In genomic region chr2:16656784-16657391, GRCh38 we compare ENCODE assay signal across 9 cellular contexts. TPM values are rescaled to one million over a fixed set of nuclear protein-coding genes. Genes with fewer than 3 reads are reported as not detected.
DNase-seq lines count a peak whose midpoint lies in the region; ATAC-seq and TF ChIP-seq lines count a peak whose summit lies in the region.
"Had no signal": no experiment of that assay in that cellular context is flagged by ENCODE, and none has a peak within 500 bp of the region (broad histone marks: within the 10 kb centered on the region; RNA-seq: fewer than 3 reads in every experiment).

No MANE protein-coding gene starts in this region.

- peaks cover 0 to 5% (median 2%) of the 10 kb centered on the region in 3 donors for H3K27me3 Mint-ChIP-seq in CD14-positive monocyte (ENCODE audit: low read depth in 3 of 3)
- no peaks in the 10 kb centered on the region for H3K27me3 Mint-ChIP-seq in mesothelial cell of epicardium (ENCODE audit: low read depth)

- H3K27ac ChIP-seq in fibroblast of lung (ENCODE audit: insufficient read depth, low read length), result no peak overlapping the region
- peak overlapping the region; percentile 85 for H3K27ac ChIP-seq in subcutaneous abdominal adipose tissue (ENCODE audit: low read depth, low read length)
- H3K27ac ChIP-seq: VCaP had no signal

- TF ChIP-seq CTCF in CD14-positive monocyte (IDR thresholded peaks at IDR 0.05), result no peak
- TF ChIP-seq CTCF in fibroblast of lung (conservative IDR thresholded peaks at IDR 0.05 in 1 of 2, IDR thresholded peaks at IDR 0.05 in 1 of 2; ENCODE audit: low read depth in 1 of 2, low read length in 2 of 2), result no peak
- TF ChIP-seq CTCF in mesothelial cell of epicardium (IDR thresholded peaks at IDR 0.05; ENCODE audit: unreplicated experiment), result no peak

- peak overlapping the region; percentile 18 for H2AFZ ChIP-seq in fibroblast of lung (ENCODE audit: low read length)

- intact Hi-C loops in CD14-positive monocyte (cut with micrococcal nuclease), result no loop called here

- H3K4me3 Mint-ChIP-seq in CD14-positive monocyte (peak overlapping the region; percentile 57 to 77), mesothelial cell of epicardium (no peak overlapping the region)

- H3K27me3 ChIP-seq in fibroblast of lung (ENCODE audit: control insufficient read depth, insufficient read depth, low read length) (no peaks in the 10 kb centered on the region), subcutaneous abdominal adipose tissue (ENCODE audit: control insufficient read depth in 5 of 5, insufficient read depth in 4 of 5, low read length in 5 of 5) (no peaks in the 10 kb centered on the region)

- H3K4me1 Mint-ChIP-seq in CD14-positive monocyte (peaks cover 98% of the 10 kb centered on the region), mesothelial cell of epicardium (peaks cover 30% of the 10 kb centered on the region)

- DNase-seq in CD14-positive monocyte (ENCODE audit: low spot score) (peak; percentile 74), HK-2 (ENCODE audit: unreplicated experiment) (peak; percentile 50), fibroblast of lung (ENCODE audit: low read depth in 2 of 2) (no peak), SK-N-DZ (ENCODE audit: low spot score) (no peak), epidermal melanocyte (ENCODE audit: insufficient read length, low spot score) (no peak), mesothelial cell of epicardium (ENCODE audit: low spot score in 2 of 2, unreplicated experiment in 2 of 2) (no peak)

- peak overlapping the region; percentile 95 to 99 (median 99) for H3K27ac Mint-ChIP-seq in CD14-positive monocyte
- no peak overlapping the region for H3K27ac Mint-ChIP-seq in mesothelial cell of epicardium

- H3K4me3 ChIP-seq in fibroblast of lung (replicated peaks in 1 of 4; ENCODE audit: control extremely low read depth in 1 of 4, insufficient read depth in 1 of 4, low read depth in 3 of 4, low read length in 4 of 4) (no peak overlapping the region), subcutaneous abdominal adipose tissue (ENCODE audit: low read depth in 1 of 5, low read length in 5 of 5) (no peak overlapping the region)

- H4K20me1 ChIP-seq in fibroblast of lung (ENCODE audit: control insufficient read depth, extremely low read depth, insufficient read depth, low read length), result no peaks in the 10 kb centered on the region

- H3K4me1 ChIP-seq in fibroblast of lung (ENCODE audit: control insufficient read depth, extremely low read depth, insufficient read depth, low read length) (peaks cover 12% of the 10 kb centered on the region), subcutaneous abdominal adipose tissue (ENCODE audit: control insufficient read depth in 5 of 5, insufficient read depth in 5 of 5, low read length in 5 of 5) (peaks cover 12 to 92% (median 77%) of the 10 kb centered on the region in 5 donors)

- H3K9ac ChIP-seq in fibroblast of lung (ENCODE audit: insufficient read depth, low read length) (no peak overlapping the region), subcutaneous abdominal adipose tissue (ENCODE audit: low read length in 5 of 5) (peak overlapping the region in 4 of 5 donors; percentile 19 to 40 (median 22))

- peaks cover 68 to 78% of the 10 kb centered on the region in 2 donors for H3K36me3 Mint-ChIP-seq in CD14-positive monocyte
- no peaks in the 10 kb centered on the region for H3K36me3 Mint-ChIP-seq in mesothelial cell of epicardium

- no peaks in the 10 kb centered on the region for H3K9me3 Mint-ChIP-seq in CD14-positive monocyte
- H3K9me3 Mint-ChIP-seq in mesothelial cell of epicardium, result no peaks in the 10 kb centered on the region

- H3K9me3 ChIP-seq in fibroblast of lung (ENCODE audit: control insufficient read depth, insufficient read depth, low read depth, low read length) (no peaks in the 10 kb centered on the region), subcutaneous abdominal adipose tissue (ENCODE audit: control insufficient read depth in 5 of 5, low read length in 5 of 5) (no peaks in the 10 kb centered on the region)

- no peak overlapping the region for H3K4me2 ChIP-seq in fibroblast of lung (ENCODE audit: extremely low read depth, insufficient read depth, low read length)

- H3K36me3 ChIP-seq in fibroblast of lung (ENCODE audit: control insufficient read depth, insufficient read depth, low read length), result no peaks in the 10 kb centered on the region
- H3K36me3 ChIP-seq in subcutaneous abdominal adipose tissue (ENCODE audit: control insufficient read depth in 5 of 5, insufficient read depth in 5 of 5, low read length in 5 of 5), result no peaks in the 10 kb centered on the region

- H3K79me2 ChIP-seq in fibroblast of lung (ENCODE audit: control insufficient read depth, insufficient read depth, low read length), result no peaks in the 10 kb centered on the region

- ATAC-seq in GM21447 (IDR thresholded peaks at IDR 0.05; ENCODE audit: unreplicated experiment), result peak; percentile 71

RNA-seq across cellular contexts. Expression of gene CYRIA, which starts 8.7 kb away (rescaled TPM):
- 100 to 1,000 TPM in 1 of 2 donors, 10 to 100 TPM in 1; 72.4 to 101 TPM for polyA plus RNA-seq in CD14-positive monocyte
- total RNA-seq in fibroblast of lung, result 7.4 and 10.2 TPM in 2 replicates
- 3.6 and 6.3 TPM in 2 replicates for polyA plus RNA-seq in fibroblast of lung
- polyA plus RNA-seq in fibroblast of lung (2012), result 3.1 and 4.1 TPM in 2 replicates
- polyA minus RNA-seq in fibroblast of lung (ENCODE audit: low replicate concordance), result 1.1 TPM in 1 of 2 replicates, not detected in the other
- 1.3 and 1.5 TPM in 2 replicates for polyA plus RNA-seq in SK-N-DZ (2014; cell fraction: cytosol; rRNA removed)
- polyA plus RNA-seq in SK-N-DZ (2014; cell fraction: nucleus; rRNA removed), result 1.2 and 1.5 TPM in 2 replicates
- 3.9 to 4.5 TPM (median 4.0 TPM) in 3 replicates for total RNA-seq in mesothelial cell of epicardium

Comparison
In these comparisons a context has a peak if more than half of its experiments do, and no peak if none do; other contexts are left out.
1. DNase-seq: peak in CD14-positive monocyte (single experiment) and HK-2 (single experiment); none in fibroblast of lung (0 of 2), SK-N-DZ (single experiment), epidermal melanocyte (single experiment) and mesothelial cell of epicardium (0 of 2).